Comparison of ENCODE assay signal across 1 cellular context in genomic region chr5:177528631-177529030, GRCh38.
TF ChIP-seq lines count a peak whose summit lies in the region.

No MANE protein-coding gene starts in this region.

TF ChIP-seq in GM12878, 131 proteins besides CTCF, POLR2A, EP300 and RAD21:
- no peak for TF ChIP-seq CHD2 (IDR thresholded peaks at IDR 0.05; ENCODE audit: borderline replicate concordance, low read depth, low read length)
- no peak for TF ChIP-seq NBN (IDR thresholded peaks at IDR 0.05)
- TF ChIP-seq, protein P1, sequence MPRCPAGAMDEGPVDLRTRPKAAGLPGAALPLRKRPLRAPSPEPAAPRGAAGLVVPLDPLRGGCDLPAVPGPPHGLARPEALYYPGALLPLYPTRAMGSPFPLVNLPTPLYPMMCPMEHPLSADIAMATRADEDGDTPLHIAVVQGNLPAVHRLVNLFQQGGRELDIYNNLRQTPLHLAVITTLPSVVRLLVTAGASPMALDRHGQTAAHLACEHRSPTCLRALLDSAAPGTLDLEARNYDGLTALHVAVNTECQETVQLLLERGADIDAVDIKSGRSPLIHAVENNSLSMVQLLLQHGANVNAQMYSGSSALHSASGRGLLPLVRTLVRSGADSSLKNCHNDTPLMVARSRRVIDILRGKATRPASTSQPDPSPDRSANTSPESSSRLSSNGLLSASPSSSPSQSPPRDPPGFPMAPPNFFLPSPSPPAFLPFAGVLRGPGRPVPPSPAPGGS (IDR thresholded peaks at IDR 0.05; ENCODE audit: borderline replicate concordance, insufficient read depth, low read depth, low read length, poor library complexity, severe bottlenecking) = peak; percentile 88
- TF ChIP-seq MEF2B (IDR thresholded peaks at IDR 0.05; ENCODE audit: partially characterized antibody, poor library complexity, severe bottlenecking) = no peak
- no peak for TF ChIP-seq ESRRA (IDR thresholded peaks at IDR 0.05; ENCODE audit: low read length)
- no peak for TF ChIP-seq SREBF2 (IDR thresholded peaks at IDR 0.05; ENCODE audit: low read length)
